In the genomic region with DNA sequence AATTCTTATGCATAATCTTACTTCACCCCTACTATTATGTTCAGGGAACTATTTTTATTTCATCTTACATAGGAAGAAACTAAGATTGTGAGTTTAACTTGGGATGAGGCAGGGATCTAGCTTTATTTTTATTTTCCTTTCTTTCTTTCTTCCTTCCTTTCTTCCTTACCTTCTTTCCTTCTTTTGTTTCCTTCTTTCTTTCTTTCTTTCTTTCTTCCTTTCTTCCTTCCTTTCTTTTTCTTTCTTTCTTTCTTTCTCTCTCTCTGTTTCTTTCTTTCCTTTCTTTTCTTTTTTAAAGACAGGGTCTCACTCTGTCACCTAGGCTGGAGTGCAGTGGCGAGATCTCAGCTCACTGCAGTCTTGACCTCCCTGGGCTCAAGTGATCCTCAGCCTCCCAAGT, we compare ENCODE assay signal across 24 cellular contexts. TPM values are rescaled to one million over a fixed set of nuclear protein-coding genes. Genes with fewer than 3 reads are reported as not detected.
"Had no signal": no experiment of that assay in that cellular context is flagged by ENCODE, and none has a peak within 500 bp of the region (broad histone marks: within the 10 kb centered on the region; RNA-seq: fewer than 3 reads in every experiment).

No MANE protein-coding gene starts in this region.

- H3K27ac ChIP-seq: body of pancreas had no signal

- FAIRE-seq: endometrium, frontal cortex had no signal

- H3K4me3 ChIP-seq: body of pancreas, colonic mucosa had no signal

- H3K27ac Mint-ChIP-seq: activated CD4-positive, alpha-beta memory T cell treated with anti-CD3 and anti-CD28 coated beads, Interleukin-2, amount 10 ng/mL, durations not matched to agents 7 days and 5 days; activated CD4-positive, alpha-beta T cell treated with anti-CD3 and anti-CD28 coated beads for 36 hours; activated CD4-positive, alpha-beta T cell treated with anti-CD3 and anti-CD28 coated beads, Interleukin-2, amount 10 ng/mL, durations not matched to agents 7 days and 5 days; activated naive CD8-positive, alpha-beta T cell; activated T-cell treated with anti-CD3 and anti-CD28 coated beads, Interleukin-2, amount 50 U/mL, for 24 hours; activated T-cell treated with anti-CD3 and anti-CD28 coated beads, Interleukin-2, amount 50 U/mL, for 72 hours had no signal

- H3K36me3 Mint-ChIP-seq: activated naive CD8-positive, alpha-beta T cell had no signal

- DNase-seq: activated CD4-positive, alpha-beta memory T cell treated with anti-CD3 and anti-CD28 coated beads, Interleukin-2, amount 10 ng/mL, durations not matched to agents 7 days and 5 days; activated CD4-positive, alpha-beta T cell treated with anti-CD3 and anti-CD28 coated beads for 36 hours; activated CD4-positive, alpha-beta T cell treated with anti-CD3 and anti-CD28 coated beads, Interleukin-2, amount 10 ng/mL, durations not matched to agents 7 days and 5 days; activated CD4-positive, alpha-beta T cell treated with anti-CD3 and anti-CD28 coated beads, Interleukin-2, amount 50 U/mL, for 4 hours; activated CD4-positive, CD25-positive, alpha-beta regulatory T cell; activated CD4-positive, CD25-positive, alpha-beta regulatory T cell treated with anti-CD3 and anti-CD28 coated beads, Interleukin-2, amount 50 U/mL, for 72 hours; activated CD8-positive, alpha-beta memory T cell treated with anti-CD3 and anti-CD28 coated beads, Interleukin-2, amount 50 U/mL, for 48 hours; activated gamma-delta T cell treated with Interleukin-2 at 50 U/mL for 16 hours; activated naive CD4-positive, alpha-beta T cell treated with anti-CD3 and anti-CD28 coated beads, Interleukin-2, amount 50 U/mL, for 16 hours; activated naive CD4-positive, alpha-beta T cell treated with Interleukin-2 at 50 U/mL for 16 hours; activated T-cell treated with anti-CD3 and anti-CD28 coated beads for 4 hours; activated T-cell treated with anti-CD3 and anti-CD28 coated beads, Interleukin-2, amount 50 U/mL, for 24 hours; activated T-cell treated with anti-CD3 and anti-CD28 coated beads, Interleukin-2, amount 50 U/mL, for 72 hours; amniotic stem cell; body of pancreas; caudate nucleus; colonic mucosa; effector CD8-positive, alpha-beta T cell; foreskin fibroblast; T-helper 2 cell had no signal

- H3K27me3 Mint-ChIP-seq: activated CD4-positive, alpha-beta T cell treated with anti-CD3 and anti-CD28 coated beads for 36 hours; activated naive CD8-positive, alpha-beta T cell; activated T-cell treated with anti-CD3 and anti-CD28 coated beads, Interleukin-2, amount 50 U/mL, for 24 hours had no signal

- H3K4me1 ChIP-seq: colonic mucosa had no signal

- H3K27me3 ChIP-seq: body of pancreas, colonic mucosa had no signal

- H3K4me3 Mint-ChIP-seq: activated CD4-positive, alpha-beta memory T cell treated with anti-CD3 and anti-CD28 coated beads, Interleukin-2, amount 10 ng/mL, durations not matched to agents 7 days and 5 days; activated CD4-positive, alpha-beta T cell treated with anti-CD3 and anti-CD28 coated beads for 36 hours; activated CD4-positive, alpha-beta T cell treated with anti-CD3 and anti-CD28 coated beads, Interleukin-2, amount 10 ng/mL, durations not matched to agents 7 days and 5 days; activated naive CD8-positive, alpha-beta T cell; activated T-cell treated with anti-CD3 and anti-CD28 coated beads, Interleukin-2, amount 50 U/mL, for 24 hours; activated T-cell treated with anti-CD3 and anti-CD28 coated beads, Interleukin-2, amount 50 U/mL, for 72 hours had no signal

- H3K36me3 ChIP-seq: colonic mucosa had no signal

- H3K9me3 Mint-ChIP-seq: activated CD4-positive, alpha-beta memory T cell treated with anti-CD3 and anti-CD28 coated beads, Interleukin-2, amount 10 ng/mL, durations not matched to agents 7 days and 5 days; activated CD4-positive, alpha-beta T cell treated with anti-CD3 and anti-CD28 coated beads, Interleukin-2, amount 10 ng/mL, durations not matched to agents 7 days and 5 days; activated T-cell treated with anti-CD3 and anti-CD28 coated beads, Interleukin-2, amount 50 U/mL, for 24 hours; activated T-cell treated with anti-CD3 and anti-CD28 coated beads, Interleukin-2, amount 50 U/mL, for 72 hours had no signal

- H3K9me3 ChIP-seq: body of pancreas, colonic mucosa had no signal

- ATAC-seq: activated CD4-positive, alpha-beta T cell treated with anti-CD3 and anti-CD28 coated beads for 36 hours; activated T-cell treated with anti-CD3 and anti-CD28 coated beads, Interleukin-2, amount 50 U/mL, for 72 hours; body of pancreas; esophagus mucosa had no signal

RNA-seq across cellular contexts. Expression of a gene that starts 28.9 kb away (rescaled TPM):
- total RNA-seq: body of pancreas had no signal
